ENCODE assay signal across 8 cellular contexts in genomic region chr2:215917953-215918620, GRCh38.
DNase-seq lines count a peak whose midpoint lies in the region; ATAC-seq and TF ChIP-seq lines count a peak whose summit lies in the region.

No MANE protein-coding gene starts in this region.

- no peaks in the 10 kb centered on the region for H3K79me1 ChIP-seq in mesenchymal stem cell (replicated peaks; ENCODE audit: low read length, poor library complexity, severe bottlenecking)

- no peaks in the 10 kb centered on the region for H3K36me3 Mint-ChIP-seq in activated CD4-positive, alpha-beta T cell treated with anti-CD3 and anti-CD28 coated beads for 36 hours (ENCODE audit: low read depth)
- peaks cover 3% of the 10 kb centered on the region for H3K36me3 Mint-ChIP-seq in effector memory CD8-positive, alpha-beta T cell (ENCODE audit: insufficient read depth)

- BruUV-seq in PC-9 (replicated peaks; lab: Mats Ljungman, UMichigan) = no TSS peak

- H3K9me3 Mint-ChIP-seq in activated CD4-positive, alpha-beta T cell treated with anti-CD3 and anti-CD28 coated beads for 36 hours (ENCODE audit: low read depth) = no peaks in the 10 kb centered on the region
- H3K9me3 Mint-ChIP-seq in effector memory CD8-positive, alpha-beta T cell = no peaks in the 10 kb centered on the region

- H3K18ac ChIP-seq in mesenchymal stem cell (ENCODE audit: low read depth in 1 of 2, low read length in 2 of 2) = peak overlapping the region; percentile 2 to 25

- no peaks in the 10 kb centered on the region; the same call in 1 of the 2 replicates for H3K9me3 ChIP-seq in PC-9 (ENCODE audit: insufficient read depth, low read depth)
- H3K9me3 ChIP-seq in mesenchymal stem cell (ENCODE audit: control insufficient read depth, low read length) = no peaks in the 10 kb centered on the region

- no peaks in the 10 kb centered on the region for H3K36me3 ChIP-seq in PC-9 (ENCODE audit: low read depth)
- no peaks in the 10 kb centered on the region for H3K36me3 ChIP-seq in mesenchymal stem cell (ENCODE audit: control insufficient read depth in 1 of 2, insufficient read depth in 2 of 2, low read depth in 1 of 2, low read length in 2 of 2)

- H2AK5ac ChIP-seq in mesenchymal stem cell (ENCODE audit: low read length, severe bottlenecking) = no peak overlapping the region

- DNase-seq in activated CD4-positive, alpha-beta T cell treated with anti-CD3 and anti-CD28 coated beads for 36 hours = no peak
- no peak for DNase-seq in activated CD4-positive, alpha-beta T cell treated with anti-CD3 and anti-CD28 coated beads for 4 hours
- DNase-seq in PC-9 (peak; percentile 21 to 72), mesenchymal stem cell (peak; percentile 74), HuH-7.5 (ENCODE audit: low spot score) (no peak)
- DNase-seq in effector memory CD8-positive, alpha-beta T cell = no peak
- DNase-seq in activated naive CD4-positive, alpha-beta T cell treated with Interleukin-2 at 50 U/mL for 16 hours = no peak

- no peak overlapping the region for H3K27ac Mint-ChIP-seq in activated CD4-positive, alpha-beta T cell treated with anti-CD3 and anti-CD28 coated beads for 36 hours
- H3K27ac Mint-ChIP-seq in effector memory CD8-positive, alpha-beta T cell = no peak overlapping the region

- H2BK15ac ChIP-seq in mesenchymal stem cell (ENCODE audit: low read depth, poor library complexity, severe bottlenecking) = no peak overlapping the region

- peaks cover 4% of the 10 kb centered on the region for H3K27me3 Mint-ChIP-seq in activated CD4-positive, alpha-beta T cell treated with anti-CD3 and anti-CD28 coated beads for 36 hours
- H3K27me3 Mint-ChIP-seq in effector memory CD8-positive, alpha-beta T cell = peaks cover 19 to 33% of the 10 kb centered on the region in 2 donors

- H3K4me1 Mint-ChIP-seq in activated CD4-positive, alpha-beta T cell treated with anti-CD3 and anti-CD28 coated beads for 36 hours = peaks cover 3% of the 10 kb centered on the region
- H3K4me1 Mint-ChIP-seq in effector memory CD8-positive, alpha-beta T cell (ENCODE audit: low read depth in 2 of 2) = peaks cover 0 to 12% of the 10 kb centered on the region in 2 donors

- no peak overlapping the region for H3K23ac ChIP-seq in mesenchymal stem cell (ENCODE audit: low read length in 2 of 2)

- H3K4me3 Mint-ChIP-seq in activated CD4-positive, alpha-beta T cell treated with anti-CD3 and anti-CD28 coated beads for 36 hours = no peak overlapping the region
- H3K4me3 Mint-ChIP-seq in effector memory CD8-positive, alpha-beta T cell = no peak overlapping the region

- CTCF ChIA-PET in activated CD4-positive, alpha-beta T cell treated with anti-CD3 and anti-CD28 coated beads for 36 hours (lab: Charles Lee) = interaction anchor here (0.8 to 2.2 kb wide), 3 partner anchors 9 to 219 kb away, joined by 3 to 6 read pairs (median 3); no protein-coding TSS in a partner anchor
- CTCF ChIA-PET in PC-9 (lab: Charles Lee) = interaction anchor here (0.6 kb wide), 2 partner anchors 11 to 649 kb away, joined by 3 to 8 read pairs; no protein-coding TSS in a partner anchor

- H3K4me1 ChIP-seq in PC-9 (replicated peaks; ENCODE audit: insufficient read depth) (peaks cover 16% of the 10 kb centered on the region), mesenchymal stem cell (ENCODE audit: control insufficient read depth, insufficient read depth, low read depth, low read length) (peaks cover 5% of the 10 kb centered on the region)

- no peak overlapping the region; the same call in 1 of the 2 replicates for H2AFZ ChIP-seq in PC-9
- H2AFZ ChIP-seq in mesenchymal stem cell (ENCODE audit: low read depth, low read length) = no peak overlapping the region

- POLR2A ChIA-PET in activated CD4-positive, alpha-beta T cell treated with anti-CD3 and anti-CD28 coated beads for 36 hours (lab: Charles Lee) = no interaction called here
- POLR2A ChIA-PET in PC-9 (lab: Charles Lee; ENCODE audit: unreplicated experiment) = interaction anchor here (0.6 kb wide), 1 partner anchor 457 kb away, joined by 3 read pairs; no protein-coding TSS in a partner anchor

- peak overlapping the region in 1 of 2 experiments; percentile 67 for H3K4ac ChIP-seq in mesenchymal stem cell (ENCODE audit: low read depth in 1 of 2, low read length in 2 of 2)

- H2BK12ac ChIP-seq in mesenchymal stem cell (ENCODE audit: low read length in 2 of 2) = peak overlapping the region in 1 of 2 experiments; percentile 21

- H3K27me3 ChIP-seq in PC-9 (ENCODE audit: insufficient read depth, low read depth) = no peaks in the 10 kb centered on the region
- H3K27me3 ChIP-seq in mesenchymal stem cell (ENCODE audit: control insufficient read depth in 1 of 2, insufficient read depth in 1 of 2, low read length in 2 of 2) = no peaks in the 10 kb centered on the region

- peak overlapping the region; percentile 68 for H3K9ac ChIP-seq in mesenchymal stem cell (ENCODE audit: low read length)

- H3F3A ChIP-seq in PC-9 (ENCODE audit: insufficient read depth, low read depth) = peaks cover 21% of the 10 kb centered on the region

- peak overlapping the region; percentile 42 for H3K4me2 ChIP-seq in PC-9
- H3K4me2 ChIP-seq in mesenchymal stem cell (ENCODE audit: low read length, poor library complexity, severe bottlenecking) = no peak overlapping the region

- H4K91ac ChIP-seq in mesenchymal stem cell (ENCODE audit: low read length) = no peak overlapping the region

- H2BK5ac ChIP-seq in mesenchymal stem cell (ENCODE audit: low read depth, low read length, poor library complexity, severe bottlenecking) = no peak overlapping the region

- H3K9me2 ChIP-seq in PC-9 (ENCODE audit: insufficient read depth) = no peaks in the 10 kb centered on the region

- ATAC-seq in activated CD4-positive, alpha-beta T cell treated with anti-CD3 and anti-CD28 coated beads for 36 hours = peak; percentile 55
- ATAC-seq in HG02884 (IDR thresholded peaks at IDR 0.05; ENCODE audit: unreplicated experiment) = peak; percentile 77
- no peak for ATAC-seq in effector memory CD8-positive, alpha-beta T cell (replicated peaks)

- 32% methylated on average over 3 of the region's 3 CpGs for WGBS in mesenchymal stem cell

- H3K27ac ChIP-seq in PC-9 = peak overlapping the region; percentile 29
- H3K27ac ChIP-seq in mesenchymal stem cell (ENCODE audit: low read length, poor library complexity, severe bottlenecking) = peak overlapping the region; percentile 69

- no peaks in the 10 kb centered on the region for H4K20me1 ChIP-seq in PC-9 (ENCODE audit: insufficient read depth)

- no peak overlapping the region for H2BK120ac ChIP-seq in mesenchymal stem cell (ENCODE audit: low read depth, low read length)

- H3K4me3 ChIP-seq in PC-9 (no peak overlapping the region), mesenchymal stem cell (ENCODE audit: insufficient read depth in 1 of 2, low read depth in 1 of 2, low read length in 2 of 2) (no peak overlapping the region)

- H4K8ac ChIP-seq in mesenchymal stem cell (ENCODE audit: low read length) = no peak overlapping the region

- TF ChIP-seq CTCF in PC-9 (conservative IDR thresholded peaks at IDR 0.05) = no peak

- intact Hi-C loops in activated CD4-positive, alpha-beta T cell treated with anti-CD3 and anti-CD28 coated beads for 36 hours (cut with DNase I, micrococcal nuclease) = no loop called here
- intact Hi-C loops in PC-9 (cut with micrococcal nuclease; ENCODE audit: unreplicated experiment) = no loop called here

- H3K14ac ChIP-seq in mesenchymal stem cell (ENCODE audit: low read length in 2 of 2) = no peak overlapping the region

- H3K79me2 ChIP-seq in PC-9 (ENCODE audit: low read depth) = no peaks in the 10 kb centered on the region

Comparison
In these comparisons a context has a peak if more than half of its experiments do, and no peak if none do; other contexts are left out.
1. DNase-seq: peak in PC-9 (2 of 2) and mesenchymal stem cell (single experiment); none in activated CD4-positive, alpha-beta T cell treated with anti-CD3 and anti-CD28 coated beads for 36 hours (single experiment), activated CD4-positive, alpha-beta T cell treated with anti-CD3 and anti-CD28 coated beads for 4 hours (0 of 2), effector memory CD8-positive, alpha-beta T cell (0 of 3), HuH-7.5 (single experiment) and activated naive CD4-positive, alpha-beta T cell treated with Interleukin-2 at 50 U/mL for 16 hours (single experiment).